In the genomic region with DNA sequence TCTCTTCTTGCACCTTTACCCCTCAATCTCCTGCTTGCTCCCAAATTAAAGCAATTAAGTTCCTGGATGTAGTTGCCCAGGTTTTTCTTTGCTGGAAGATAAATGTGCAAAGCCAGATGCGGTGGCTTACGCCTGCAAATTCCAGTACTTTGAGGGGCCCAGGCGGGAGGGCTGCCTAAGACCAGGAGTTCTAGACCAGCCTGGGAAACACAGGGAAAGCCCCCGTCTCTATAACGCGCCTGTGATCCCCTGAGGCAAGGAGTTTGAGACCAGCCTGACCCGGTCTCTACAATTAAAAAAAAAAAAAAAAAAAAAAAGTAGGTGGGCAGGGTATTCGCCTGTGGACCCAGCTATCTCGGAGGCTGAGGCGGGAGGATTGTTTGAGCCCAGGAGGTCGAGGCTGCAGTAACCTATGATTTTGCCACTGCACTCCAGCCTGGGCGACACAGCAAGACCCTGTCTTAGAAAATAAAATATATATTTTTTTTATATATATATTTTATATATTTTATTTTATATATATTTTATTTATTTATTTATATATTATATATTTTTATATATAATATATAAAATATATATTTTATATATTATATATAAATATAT, we compare ENCODE assay signal across 10 cellular contexts. TPM values are rescaled to one million over a fixed set of nuclear protein-coding genes. Genes with fewer than 3 reads are reported as not detected.
DNase-seq lines count a peak whose midpoint lies in the region; ATAC-seq and TF ChIP-seq lines count a peak whose summit lies in the region.
"Had no signal": no experiment of that assay in that cellular context is flagged by ENCODE, and none has a peak within 500 bp of the region (broad histone marks: within the 10 kb centered on the region; RNA-seq: fewer than 3 reads in every experiment).

No MANE protein-coding gene starts in this region.

- DNase-seq in activated CD4-positive, alpha-beta T cell treated with anti-CD3 and anti-CD28 coated beads, Interleukin-2, amount 10 ng/mL, durations not matched to agents 24 days and 14 days: no peak
- no peak for DNase-seq in activated CD4-positive, alpha-beta T cell treated with anti-CD3 and anti-CD28 coated beads for 48 hours
- DNase-seq in kidney epithelial cell (ENCODE audit: low read depth) (no peak), SK-N-SH (no peak)
- DNase-seq: BE2C, PC-3 had no signal

- H3K4me2 ChIP-seq in SK-N-SH: no peak overlapping the region

- H3K9me3 Mint-ChIP-seq in activated CD4-positive, alpha-beta T cell treated with anti-CD3 and anti-CD28 coated beads, Interleukin-2, amount 10 ng/mL, durations not matched to agents 24 days and 14 days: no peaks in the 10 kb centered on the region
- H3K9me3 Mint-ChIP-seq in activated T-helper 17 cell treated with anti-CD3 and anti-CD28 coated beads, Interleukin-2, amount 50 U/mL, for 72 hours: no peaks in the 10 kb centered on the region

- H3K4me1 Mint-ChIP-seq in activated CD4-positive, alpha-beta T cell treated with anti-CD3 and anti-CD28 coated beads, Interleukin-2, amount 10 ng/mL, durations not matched to agents 24 days and 14 days: peaks cover 14% of the 10 kb centered on the region
- peaks cover 18% of the 10 kb centered on the region for H3K4me1 Mint-ChIP-seq in activated T-helper 17 cell treated with anti-CD3 and anti-CD28 coated beads, Interleukin-2, amount 50 U/mL, for 72 hours

- H3K27me3 Mint-ChIP-seq in activated CD4-positive, alpha-beta T cell treated with anti-CD3 and anti-CD28 coated beads, Interleukin-2, amount 10 ng/mL, durations not matched to agents 24 days and 14 days: peaks cover 52% of the 10 kb centered on the region
- H3K27me3 Mint-ChIP-seq in activated T-helper 17 cell treated with anti-CD3 and anti-CD28 coated beads, Interleukin-2, amount 50 U/mL, for 72 hours: peaks cover 5% of the 10 kb centered on the region

- TF ChIP-seq CTCF in kidney epithelial cell (IDR thresholded peaks at IDR 0.05; ENCODE audit: insufficient read depth, low read length, poor library complexity, severe bottlenecking) (no peak), SK-N-SH (IDR thresholded peaks at IDR 0.05) (no peak)

- no peaks in the 10 kb centered on the region for H3K9me2 ChIP-seq in SK-N-SH

- H3K79me2 ChIP-seq in SK-N-SH (ENCODE audit: insufficient read depth): no peaks in the 10 kb centered on the region

- TF ChIP-seq RAD21 in SK-N-SH (IDR thresholded peaks at IDR 0.05; ENCODE audit: low read length): no peak

- H2AFZ ChIP-seq in SK-N-SH (ENCODE audit: low read depth): no peak overlapping the region

- WGBS in SK-N-SH (ENCODE audit: low lambda C conversion rate): 78% methylated on average over 12 of the region's 12 CpGs

- TF ChIP-seq EP300 in SK-N-SH (IDR thresholded peaks at IDR 0.05; ENCODE audit: borderline replicate concordance in 1 of 2, low read depth in 1 of 2, low read length in 1 of 2): no peak

- intact Hi-C loops in activated CD4-positive, alpha-beta T cell treated with anti-CD3 and anti-CD28 coated beads, Interleukin-2, amount 10 ng/mL, durations not matched to agents 24 days and 14 days (cut with micrococcal nuclease): no loop called here

- H3K4me3 Mint-ChIP-seq in activated CD4-positive, alpha-beta T cell treated with anti-CD3 and anti-CD28 coated beads, Interleukin-2, amount 10 ng/mL, durations not matched to agents 24 days and 14 days: peak overlapping the region; percentile 55
- H3K4me3 Mint-ChIP-seq in activated T-helper 17 cell treated with anti-CD3 and anti-CD28 coated beads, Interleukin-2, amount 50 U/mL, for 72 hours: peak overlapping the region; percentile 85

- no peaks in the 10 kb centered on the region for H3F3A ChIP-seq in SK-N-SH (replicated peaks; ENCODE audit: insufficient read depth)

- POLR2A ChIA-PET in SK-N-SH (lab: Yijun Ruan, JAX): no interaction called here

- CTCF ChIA-PET in SK-N-SH (lab: Yijun Ruan, JAX): interaction anchor here (0.9 to 1.0 kb wide), 2 partner anchors 34 to 75 kb away, joined by 3 read pairs; no protein-coding TSS in a partner anchor

- peaks cover 14% of the 10 kb centered on the region for H3K4me1 ChIP-seq in stomach smooth muscle (ENCODE audit: control insufficient read depth, insufficient read depth, low read length)
- peaks cover 0 to 4% of the 10 kb centered on the region in 2 experiments; a peak in 2 of 4 replicates for H3K4me1 ChIP-seq in SK-N-SH (ENCODE audit: control insufficient read depth in 1 of 2, insufficient read depth in 2 of 2, low read depth in 1 of 2, low read length in 1 of 2)
- H3K4me1 ChIP-seq: BE2C had no signal

- H3K27ac ChIP-seq in stomach smooth muscle (ENCODE audit: low read length) (no peak overlapping the region), SK-N-SH (ENCODE audit: low read depth in 2 of 2, low read length in 1 of 2) (no peak overlapping the region)

- ATAC-seq in activated T-helper 17 cell treated with anti-CD3 and anti-CD28 coated beads, Interleukin-2, amount 50 U/mL, for 72 hours (replicated peaks): no peak
- ATAC-seq in HG03469 (IDR thresholded peaks at IDR 0.05; ENCODE audit: unreplicated experiment) (no peak), HG03159 (IDR thresholded peaks at IDR 0.05; ENCODE audit: unreplicated experiment) (no peak)
- ATAC-seq: PC-3 had no signal

- no peaks in the 10 kb centered on the region for H4K20me1 ChIP-seq in SK-N-SH (ENCODE audit: insufficient read depth)

- no peaks in the 10 kb centered on the region for H3K36me3 Mint-ChIP-seq in activated CD4-positive, alpha-beta T cell treated with anti-CD3 and anti-CD28 coated beads, Interleukin-2, amount 10 ng/mL, durations not matched to agents 24 days and 14 days (ENCODE audit: low read depth)
- no peaks in the 10 kb centered on the region for H3K36me3 Mint-ChIP-seq in activated T-helper 17 cell treated with anti-CD3 and anti-CD28 coated beads, Interleukin-2, amount 50 U/mL, for 72 hours (ENCODE audit: low read depth)

- H3K36me3 ChIP-seq in kidney epithelial cell (ENCODE audit: control insufficient read depth, insufficient read depth, low read length): no peaks in the 10 kb centered on the region
- H3K36me3 ChIP-seq in stomach smooth muscle (ENCODE audit: control insufficient read depth in 2 of 2, insufficient read depth in 2 of 2, low read length in 2 of 2): no peaks in the 10 kb centered on the region
- no peaks in the 10 kb centered on the region for H3K36me3 ChIP-seq in SK-N-SH (replicated peaks in 1 of 2; ENCODE audit: control insufficient read depth in 1 of 2, insufficient read depth in 2 of 2, low read length in 1 of 2)
- H3K36me3 ChIP-seq: BE2C had no signal

- H3K27ac Mint-ChIP-seq in activated CD4-positive, alpha-beta T cell treated with anti-CD3 and anti-CD28 coated beads, Interleukin-2, amount 10 ng/mL, durations not matched to agents 24 days and 14 days: peak overlapping the region; percentile 13
- no peak overlapping the region for H3K27ac Mint-ChIP-seq in activated T-helper 17 cell treated with anti-CD3 and anti-CD28 coated beads, Interleukin-2, amount 50 U/mL, for 72 hours

- H3K4me3 ChIP-seq in kidney epithelial cell (ENCODE audit: low read depth, low read length): peak overlapping the region; percentile 97
- peak overlapping the region; percentile 58 to 69 for H3K4me3 ChIP-seq in stomach smooth muscle (ENCODE audit: low read length in 2 of 2)
- no peak overlapping the region for H3K4me3 ChIP-seq in SK-N-SH (ENCODE audit: low read depth in 2 of 2, low read length in 1 of 2)

- H3K9ac ChIP-seq in stomach smooth muscle (ENCODE audit: low read length in 2 of 2) (no peak overlapping the region), SK-N-SH (no peak overlapping the region)

- H3K27me3 ChIP-seq in kidney epithelial cell (ENCODE audit: control insufficient read depth, insufficient read depth, low read length) (no peaks in the 10 kb centered on the region), stomach smooth muscle (ENCODE audit: control insufficient read depth in 1 of 2, insufficient read depth in 2 of 2, low read length in 2 of 2) (no peaks in the 10 kb centered on the region), SK-N-SH (ENCODE audit: insufficient read depth) (no peaks in the 10 kb centered on the region)
- H3K27me3 ChIP-seq: BE2C had no signal

- H3K9me3 ChIP-seq in stomach smooth muscle (ENCODE audit: control insufficient read depth in 2 of 2, low read length in 2 of 2) (no peaks in the 10 kb centered on the region), SK-N-SH (no peaks in the 10 kb centered on the region; the same call in 1 of the 2 replicates)

TF ChIP-seq in SK-N-SH, 30 proteins besides CTCF, POLR2A, EP300 and RAD21 (continues in another document):
- TF ChIP-seq, protein P1, sequence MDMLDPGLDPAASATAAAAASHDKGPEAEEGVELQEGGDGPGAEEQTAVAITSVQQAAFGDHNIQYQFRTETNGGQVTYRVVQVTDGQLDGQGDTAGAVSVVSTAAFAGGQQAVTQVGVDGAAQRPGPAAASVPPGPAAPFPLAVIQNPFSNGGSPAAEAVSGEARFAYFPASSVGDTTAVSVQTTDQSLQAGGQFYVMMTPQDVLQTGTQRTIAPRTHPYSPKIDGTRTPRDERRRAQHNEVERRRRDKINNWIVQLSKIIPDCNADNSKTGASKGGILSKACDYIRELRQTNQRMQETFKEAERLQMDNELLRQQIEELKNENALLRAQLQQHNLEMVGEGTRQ (IDR thresholded peaks at IDR 0.05; ENCODE audit: borderline replicate concordance, low read depth, low read length): no peak
- TF ChIP-seq YY1 (IDR thresholded peaks at IDR 0.05; ENCODE audit: low read depth): no peak
- TF ChIP-seq TEAD4 (IDR thresholded peaks at IDR 0.05; ENCODE audit: borderline replicate concordance, insufficient read depth): no peak
- TF ChIP-seq GABPA (IDR thresholded peaks at IDR 0.05; ENCODE audit: low read depth): no peak
- no peak for TF ChIP-seq NRF1 (IDR thresholded peaks at IDR 0.05; ENCODE audit: low read depth, low read length)
- no peak for TF ChIP-seq TCF12 (IDR thresholded peaks at IDR 0.05)
- no peak for TF ChIP-seq SIN3A (IDR thresholded peaks at IDR 0.05; ENCODE audit: borderline replicate concordance, low read depth, low read length)

RNA-seq across cellular contexts. Expression of a gene that starts 0.5 kb away (rescaled TPM):
- not detected in 2 replicates for total RNA-seq in activated CD4-positive, alpha-beta T cell treated with anti-CD3 and anti-CD28 coated beads, Interleukin-2, amount 10 ng/mL, durations not matched to agents 24 days and 14 days
- total RNA-seq in activated T-helper 17 cell treated with anti-CD3 and anti-CD28 coated beads, Interleukin-2, amount 50 U/mL, for 72 hours: under 1 TPM in 1 of 2 donors, not detected in 1; 0.11 TPM
- 37.1 and 43.9 TPM in 2 replicates for total RNA-seq in kidney epithelial cell
- polyA plus RNA-seq in SK-N-SH (2012; rRNA removed): not detected in 2 replicates
- not detected in 2 replicates for polyA plus RNA-seq in SK-N-SH (2012; cell fraction: cytosol; rRNA removed)
- polyA plus RNA-seq in SK-N-SH (2012; cell fraction: nucleus; rRNA removed): not detected in 2 replicates

RNA-seq across cellular contexts. Expression of a gene that starts 44.4 kb away (rescaled TPM):
- 30.1 and 31.6 TPM in 2 replicates for total RNA-seq in activated CD4-positive, alpha-beta T cell treated with anti-CD3 and anti-CD28 coated beads, Interleukin-2, amount 10 ng/mL, durations not matched to agents 24 days and 14 days
- 10 to 100 TPM; 21.6 to 27.3 TPM for total RNA-seq in activated T-helper 17 cell treated with anti-CD3 and anti-CD28 coated beads, Interleukin-2, amount 50 U/mL, for 72 hours
- total RNA-seq in kidney epithelial cell: 26.1 and 42.3 TPM in 2 replicates
- polyA plus RNA-seq in SK-N-SH (2012; rRNA removed): 9.4 and 14.8 TPM in 2 replicates
- 13.1 and 14.5 TPM in 2 replicates for polyA plus RNA-seq in SK-N-SH (2012; cell fraction: cytosol; rRNA removed)
- polyA plus RNA-seq in SK-N-SH (2012; cell fraction: nucleus; rRNA removed): 11.6 and 17.3 TPM in 2 replicates

Comparison
In these comparisons a context has a peak if more than half of its experiments do, and no peak if none do; other contexts are left out.
1. H3K4me3 ChIP-seq: peak in kidney epithelial cell (single experiment) and stomach smooth muscle (2 of 2); none in SK-N-SH (0 of 2).
2. RNA of a gene that starts 0.5 kb away (total RNA-seq): 37.1 to 43.9 TPM in kidney epithelial cell; 0.11 TPM in activated T-helper 17 cell treated with anti-CD3 and anti-CD28 coated beads, Interleukin-2, amount 50 U/mL, for 72 hours and not detected in activated CD4-positive, alpha-beta T cell treated with anti-CD3 and anti-CD28 coated beads, Interleukin-2, amount 10 ng/mL, durations not matched to agents 24 days and 14 days; every median in the first group is over 10 times any median in the second.